26 cellular contexts compared by ENCODE assay signal in the genomic region with DNA sequence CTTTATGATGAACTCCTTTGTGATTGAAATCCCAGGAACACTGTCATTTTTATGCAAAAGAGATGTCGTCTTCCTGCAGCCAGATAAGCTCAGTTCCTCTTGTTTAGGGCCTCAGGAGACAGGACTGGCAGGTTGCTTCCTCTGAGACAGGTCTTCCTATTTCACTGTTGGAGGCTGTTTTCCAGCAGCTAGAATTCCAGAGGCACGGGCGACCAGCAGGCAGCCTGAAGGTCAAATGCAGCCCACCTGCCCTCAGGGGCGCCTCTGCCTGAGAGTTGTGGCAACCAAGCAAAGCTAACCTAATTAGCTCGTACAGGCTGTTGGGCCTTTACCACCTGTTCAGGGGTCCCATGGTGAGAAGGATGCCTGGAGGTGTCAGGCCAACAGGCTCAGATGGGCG. TPM values are rescaled to one million over a fixed set of nuclear protein-coding genes. Genes with fewer than 3 reads are reported as not detected.
A peak's percentile ranks its signal among the peaks of the same experiment; 100 is the strongest.
DNase-seq lines count a peak whose midpoint lies in the region; FAIRE-seq and TF ChIP-seq lines count a peak whose summit lies in the region.
"Had no signal": no experiment of that assay in that cellular context is flagged by ENCODE, and none has a peak within 500 bp of the region (broad histone marks: within the 10 kb centered on the region; RNA-seq: fewer than 3 reads in every experiment).

No MANE protein-coding gene starts in this region.

- H2BK5ac ChIP-seq in H9 (ENCODE audit: insufficient read length, low read length) (no peak overlapping the region), H1 (ENCODE audit: low read depth, low read length) (no peak overlapping the region)

- no peaks in the 10 kb centered on the region for H3K9me3 Mint-ChIP-seq in H9
- H3K9me3 Mint-ChIP-seq: CD8-positive, alpha-beta memory T cell had no signal

- H3K9me2 ChIP-seq in neural cell (ENCODE audit: insufficient read depth, low read length): no peaks in the 10 kb centered on the region

- no peaks in the 10 kb centered on the region for H3K36me3 ChIP-seq in H1 (ENCODE audit: control insufficient read depth in 2 of 4, insufficient read depth in 4 of 4, low read length in 3 of 4)
- no peaks in the 10 kb centered on the region for H3K36me3 ChIP-seq in neural cell (ENCODE audit: insufficient read depth, low read length)
- H3K36me3 ChIP-seq: SJCRH30 had no signal

- no peak overlapping the region for H3K4me3 ChIP-seq in H1 (ENCODE audit: extremely low read depth in 1 of 4, insufficient read depth in 2 of 4, low read depth in 3 of 4, low read length in 4 of 4)
- H3K4me3 ChIP-seq in neural cell (ENCODE audit: low read length): peak overlapping the region; percentile 31
- H3K4me3 ChIP-seq: SJCRH30 had no signal

- H3K4me2 ChIP-seq in H9 (ENCODE audit: insufficient read depth, insufficient read length, low read length) (no peak overlapping the region), H1 (ENCODE audit: insufficient read depth in 1 of 2, low read depth in 2 of 2, low read length in 2 of 2) (peak overlapping the region; percentile 23 to 49; a peak in 3 of 4 replicates), neural cell (ENCODE audit: low read length) (no peak overlapping the region)

- no peak overlapping the region for H3K4ac ChIP-seq in H9 (ENCODE audit: low read depth, low read length)
- no peak overlapping the region for H3K4ac ChIP-seq in H1 (replicated peaks; ENCODE audit: insufficient read length, low read depth, low read length)

- H4K5ac ChIP-seq in H9 (ENCODE audit: insufficient read length, low read depth, low read length): no peak overlapping the region
- H4K5ac ChIP-seq in H1 (ENCODE audit: insufficient read length, low read depth, low read length): no peak overlapping the region

- H3K23me2 ChIP-seq in H9 (ENCODE audit: insufficient read length, low read depth, low read length, poor library complexity, severe bottlenecking) (no peaks in the 10 kb centered on the region), H1 (ENCODE audit: low read depth, low read length) (no peaks in the 10 kb centered on the region)

- H2BK15ac ChIP-seq in H9 (ENCODE audit: low read depth, low read length) (no peak overlapping the region), H1 (ENCODE audit: low read length) (no peak overlapping the region)

- peaks cover 31 to 32% of the 10 kb centered on the region in 2 experiments for H3K4me1 Mint-ChIP-seq in H9
- H3K4me1 Mint-ChIP-seq: CD8-positive, alpha-beta memory T cell had no signal

- H2AK5ac ChIP-seq in H9 (ENCODE audit: insufficient read length, low read length): no peak overlapping the region
- no peak overlapping the region for H2AK5ac ChIP-seq in H1 (ENCODE audit: low read depth, low read length)

- DNase-seq in NCI-H345 treated with DMSO at 0.1 percent for 48 hours (lab: John Stamatoyannopoulos, UW; ENCODE audit: unreplicated experiment) (peak; percentile 38), NCI-H345 (lab: John Stamatoyannopoulos, UW) (no peak), H9 (peak; percentile 64), H1 (ENCODE audit: low read depth in 1 of 2, low spot score in 2 of 2) (peak in 1 of 2 experiments; percentile 56), GM19240 (ENCODE audit: insufficient read length, low spot score) (no peak), NCI-H526 treated with DMSO at 0.1 percent for 48 hours (lab: John Stamatoyannopoulos, UW) (no peak)
- DNase-seq: CD8-positive, alpha-beta memory T cell; DMS53; GF-D8; HCEC 1CT; KG1; NCI-H1105; NCI-H187; NCI-H2107; OCI-M1; SJCRH30; T-helper 1 cell had no signal

- H3K23ac ChIP-seq in H9 (ENCODE audit: insufficient read length, low read depth, low read length) (no peak overlapping the region), H1 (ENCODE audit: insufficient read length) (no peak overlapping the region)

- CTCF ChIA-PET in H1 (lab: Charles Lee; ENCODE audit: partially characterized antibody): interaction anchor here (0.9 to 2.8 kb wide), 6 partner anchors 9 to 225 kb away, joined by 3 to 16 read pairs (median 6); no protein-coding TSS in a partner anchor

- no peak overlapping the region for H2BK12ac ChIP-seq in H9 (ENCODE audit: insufficient read length, low read depth, low read length)
- H2BK12ac ChIP-seq in H1 (ENCODE audit: low read depth, low read length): peak overlapping the region; percentile 12; the same call in 1 of the 2 replicates

- peak; percentile 28 for FAIRE-seq in H1 (lab: Jason Lieb, UNC)
- FAIRE-seq: A204.1, D721Med, GM19239, RCC 7860 had no signal

- H3K4me3 Mint-ChIP-seq in H9: peak overlapping the region in 1 of 2 experiments; percentile 42; a peak in 3 of 5 replicates
- H3K4me3 Mint-ChIP-seq: CD8-positive, alpha-beta memory T cell had no signal

- H3K4me1 ChIP-seq in H9 (ENCODE audit: insufficient read depth, low read length): peaks cover 12% of the 10 kb centered on the region; the same call in 1 of the 2 replicates
- H3K4me1 ChIP-seq in H1 (replicated peaks in 1 of 4; ENCODE audit: control insufficient read depth in 3 of 4, insufficient read depth in 4 of 4, low read length in 3 of 4): peaks cover 1 to 13% (median 10%) of the 10 kb centered on the region in 4 experiments; a peak in 5 of 7 replicates
- H3K4me1 ChIP-seq: SJCRH30 had no signal

- H3K27me3 Mint-ChIP-seq in H9 (ENCODE audit: low read depth): peaks cover 12% of the 10 kb centered on the region; the same call in 1 of the 2 replicates

- no peak overlapping the region; a peak in 1 of 7 replicates for H3K27ac Mint-ChIP-seq in H9
- H3K27ac Mint-ChIP-seq: CD8-positive, alpha-beta memory T cell had no signal

- POLR2A ChIA-PET in H1 (lab: Charles Lee; ENCODE audit: partially characterized antibody): interaction anchor here (1.2 kb wide), 1 partner anchor 12 kb away, joined by 3 read pairs; no protein-coding TSS in a partner anchor

- H3K9me3 ChIP-seq in H9 (ENCODE audit: control insufficient read depth, low read depth, low read length) (no peaks in the 10 kb centered on the region), H1 (ENCODE audit: insufficient read depth in 2 of 2, low read depth in 1 of 2, low read length in 1 of 2) (no peaks in the 10 kb centered on the region), neural cell (ENCODE audit: low read length) (no peaks in the 10 kb centered on the region)
- H3K9me3 ChIP-seq: SJCRH30 had no signal

- H3K79me2 ChIP-seq in H9 (ENCODE audit: insufficient read depth, low read length) (no peaks in the 10 kb centered on the region), H1 (ENCODE audit: control insufficient read depth in 1 of 2, insufficient read depth in 2 of 2, low read length in 2 of 2) (no peaks in the 10 kb centered on the region), neural cell (replicated peaks; ENCODE audit: insufficient read depth, low read length) (no peaks in the 10 kb centered on the region)

- H4K20me1 ChIP-seq in H9 (ENCODE audit: control insufficient read depth, insufficient read depth, insufficient read length) (no peaks in the 10 kb centered on the region), H1 (replicated peaks in 1 of 2; ENCODE audit: control insufficient read depth in 1 of 2, insufficient read depth in 2 of 2, low read length in 2 of 2) (no peaks in the 10 kb centered on the region), neural cell (ENCODE audit: insufficient read depth) (no peaks in the 10 kb centered on the region)

- H2AFZ ChIP-seq in H9 (ENCODE audit: low read length) (no peak overlapping the region), H1 (ENCODE audit: low read length) (no peak overlapping the region), neural cell (ENCODE audit: low read depth, low read length) (no peak overlapping the region)

- H3K36me3 Mint-ChIP-seq in H9 (ENCODE audit: insufficient read depth in 1 of 3, low read depth in 3 of 3): no peaks in the 10 kb centered on the region
- H3K36me3 Mint-ChIP-seq: CD8-positive, alpha-beta memory T cell had no signal

- TF ChIP-seq RAD21 in H1 (IDR thresholded peaks at IDR 0.05 in 1 of 2, conservative IDR thresholded peaks at IDR 0.05 in 1 of 2; ENCODE audit: low read depth in 2 of 2, low read length in 2 of 2) (no peak), neural cell (conservative IDR thresholded peaks at IDR 0.05) (no peak)

- H3K27ac ChIP-seq in H9 (ENCODE audit: insufficient read length, low read depth, low read length): no peak overlapping the region
- H3K27ac ChIP-seq in H1 (ENCODE audit: low read depth, low read length): no peak overlapping the region
- no peak overlapping the region for H3K27ac ChIP-seq in neural cell (ENCODE audit: low read length)
- H3K27ac ChIP-seq: C4-2B, HL-60, SJCRH30 had no signal

- no peak overlapping the region for H2BK20ac ChIP-seq in H9 (ENCODE audit: low read depth, low read length, poor library complexity, severe bottlenecking)
- no peak overlapping the region for H2BK20ac ChIP-seq in H1 (ENCODE audit: low read length)

- no peak overlapping the region for H3K56ac ChIP-seq in H9 (ENCODE audit: insufficient read length, low read depth, low read length)
- H3K56ac ChIP-seq in H1 (replicated peaks; ENCODE audit: insufficient read length, low read depth, low read length): no peak overlapping the region

- H3K27me3 ChIP-seq in H9 (ENCODE audit: insufficient read depth, low read length) (no peaks in the 10 kb centered on the region), H1 (replicated peaks in 1 of 4; ENCODE audit: control insufficient read depth in 3 of 4, extremely low read depth in 1 of 4, insufficient read depth in 3 of 4, low read length in 3 of 4) (no peaks in the 10 kb centered on the region), neural cell (ENCODE audit: insufficient read depth, low read depth, low read length) (no peaks in the 10 kb centered on the region)
- H3K27me3 ChIP-seq: SJCRH30 had no signal

- H3K79me1 ChIP-seq in H9 (ENCODE audit: insufficient read depth, low read depth, low read length, poor library complexity, severe bottlenecking): no peaks in the 10 kb centered on the region
- H3K79me1 ChIP-seq in H1 (ENCODE audit: low read depth, low read length): no peaks in the 10 kb centered on the region

- TF ChIP-seq CTCF in H9 (conservative IDR thresholded peaks at IDR 0.05): no peak
- TF ChIP-seq CTCF in H1 (IDR thresholded peaks at IDR 0.05; ENCODE audit: control extremely low read depth in 1 of 3, insufficient read depth in 1 of 3, low read depth in 1 of 3, low read length in 3 of 3): no peak
- TF ChIP-seq CTCF in neural cell (IDR thresholded peaks at IDR 0.05; ENCODE audit: poor library complexity, severe bottlenecking): no peak

- H3K18ac ChIP-seq in H9 (ENCODE audit: insufficient read length, low read depth, low read length) (no peak overlapping the region), H1 (ENCODE audit: extremely low read depth, low read length) (no peak overlapping the region)

- no peaks in the 10 kb centered on the region for H3F3A ChIP-seq in neural cell (ENCODE audit: insufficient read depth, low read length, poor library complexity, severe bottlenecking)

- WGBS in H9 (ENCODE audit: extremely low coverage, insufficient read length, low lambda C conversion rate): no CpG with 5 or more reads among the region's 6 CpGs
- WGBS in H1 (ENCODE audit: extremely low coverage in 1 of 2, insufficient coverage in 1 of 2, insufficient read length in 1 of 2, insufficient replicate concordance in 2 of 2, low coverage in 1 of 2, low lambda C conversion rate in 2 of 2, missing lambda C conversion rate in 1 of 2), 2 experiments: 26% methylated on average over 6 of the region's 6 CpGs; no CpG with 5 or more reads in 1 of the 2 experiments

- H3K9ac ChIP-seq in H9 (ENCODE audit: extremely low read depth, insufficient read length, low read length) (no peak overlapping the region), H1 (replicated peaks in 1 of 4; ENCODE audit: extremely low read depth in 1 of 4, low read depth in 3 of 4, low read length in 3 of 4) (no peak overlapping the region), neural cell (ENCODE audit: low read length) (no peak overlapping the region)

- H4K8ac ChIP-seq in H9 (replicated peaks; ENCODE audit: insufficient read length, low read depth, low read length): no peak overlapping the region
- H4K8ac ChIP-seq in H1 (ENCODE audit: extremely low read depth, insufficient read depth, low read length): no peak overlapping the region

- no peak overlapping the region for H3T11ph ChIP-seq in H9 (ENCODE audit: low read length)

- H4K91ac ChIP-seq in H9 (ENCODE audit: insufficient read length, low read depth, low read length) (no peak overlapping the region), H1 (replicated peaks; ENCODE audit: insufficient read length, low read length) (no peak overlapping the region)

- H3K14ac ChIP-seq in H9 (ENCODE audit: insufficient read depth, low read length) (0 out of 2 replicates have a peak overlapping the region, but pooled peaks have one; percentile 31), H1 (ENCODE audit: insufficient read length) (no peak overlapping the region)

- TF ChIP-seq POLR2A in H1 (IDR thresholded peaks at IDR 0.05; ENCODE audit: control extremely low read depth in 1 of 2, low read depth in 2 of 2, low read length in 2 of 2): no peak

- no peak for TF ChIP-seq EP300 in H1 (IDR thresholded peaks at IDR 0.05; ENCODE audit: borderline replicate concordance in 1 of 2, low read depth in 2 of 2, low read length in 2 of 2)
- TF ChIP-seq EP300 in neural cell (conservative IDR thresholded peaks at IDR 0.05; ENCODE audit: poor library complexity, severe bottlenecking): no peak

- H2BK120ac ChIP-seq in H9 (ENCODE audit: low read depth, low read length, poor library complexity, severe bottlenecking) (no peak overlapping the region), H1 (replicated peaks; ENCODE audit: low read depth, low read length) (no peak overlapping the region)

RNA-seq across cellular contexts. Expression of a gene that starts 22.3 kb away (rescaled TPM):
- not detected in 2 replicates for total RNA-seq in H9 (2021)
- total RNA-seq in H1 (2021; fragmentation: NEBNext Ultra II Directional; extraction: Animal tissue kit (Norgen Biotek cat#: 25700)): not detected in 2 replicates
- polyA plus RNA-seq in H1 (2011; rRNA removed) (not detected in 2 replicates), neural cell (not detected in 2 replicates)
- polyA plus RNA-seq in H1 (2011; cell fraction: cytosol; rRNA removed): not detected
- polyA plus RNA-seq in H1 (2011; cell fraction: nucleus; rRNA removed): 0.01 TPM
- polyA plus RNA-seq in H1 (2012, experiment 1 of 2): not detected in 4 replicates
- polyA plus RNA-seq in H1 (2012, experiment 2 of 2): not detected
- 0.02 TPM for polyA plus RNA-seq in H1 (2013, experiment 1 of 2)
- 0.02 TPM for polyA plus RNA-seq in H1 (2013, experiment 2 of 2)
- not detected in 2 replicates for polyA minus RNA-seq in H1 (2011; rRNA and poly(A)+ RNA removed)
- polyA minus RNA-seq in H1 (2011; cell fraction: cytosol; rRNA and poly(A)+ RNA removed): not detected
- not detected for polyA minus RNA-seq in H1 (2011; cell fraction: nucleus; rRNA and poly(A)+ RNA removed)
- polyA minus RNA-seq in neural cell: not detected in 2 replicates
- total RNA-seq: CD8-positive, alpha-beta memory T cell; HT-29; NCI-H460; SJCRH30 had no signal
- polyA plus RNA-seq: CD8-positive, alpha-beta memory T cell had no signal

RNA-seq across cellular contexts. Expression of a gene that starts 47.7 kb away (rescaled TPM):
- total RNA-seq in H9 (2021): 0.09 and 0.22 TPM in 2 replicates
- not detected in 2 replicates for total RNA-seq in H1 (2021; fragmentation: NEBNext Ultra II Directional; extraction: Animal tissue kit (Norgen Biotek cat#: 25700))
- polyA plus RNA-seq in H1 (2011; rRNA removed) (0.06 and 0.21 TPM in 2 replicates), neural cell (48.0 and 70.4 TPM in 2 replicates)
- 0.17 TPM for polyA plus RNA-seq in H1 (2011; cell fraction: cytosol; rRNA removed)
- 0.54 TPM for polyA plus RNA-seq in H1 (2011; cell fraction: nucleus; rRNA removed)
- polyA plus RNA-seq in H1 (2012, experiment 1 of 2): 0.11 to 0.32 TPM (median 0.15 TPM) in 4 replicates
- polyA plus RNA-seq in H1 (2012, experiment 2 of 2): not detected
- 0.22 TPM for polyA plus RNA-seq in H1 (2013, experiment 1 of 2)
- 0.22 TPM for polyA plus RNA-seq in H1 (2013, experiment 2 of 2)
- 0.35 and 1.9 TPM in 2 replicates for polyA minus RNA-seq in H1 (2011; rRNA and poly(A)+ RNA removed)
- not detected for polyA minus RNA-seq in H1 (2011; cell fraction: cytosol; rRNA and poly(A)+ RNA removed)
- 2.4 TPM for polyA minus RNA-seq in H1 (2011; cell fraction: nucleus; rRNA and poly(A)+ RNA removed)
- 128 and 131 TPM in 2 replicates for polyA minus RNA-seq in neural cell
- total RNA-seq: CD8-positive, alpha-beta memory T cell; HT-29; NCI-H460 had no signal
- polyA plus RNA-seq: CD8-positive, alpha-beta memory T cell had no signal

Comparison
In these comparisons a context has a peak if more than half of its experiments do, and no peak if none do; other contexts are left out.
1. DNase-seq: peak in NCI-H345 treated with DMSO at 0.1 percent for 48 hours (single experiment) and H9 (single experiment); none in NCI-H345 (single experiment), GM19240 (single experiment) and NCI-H526 treated with DMSO at 0.1 percent for 48 hours (single experiment).
2. H3K4me2 ChIP-seq: peak in H1 (2 of 2); none in H9 (single experiment) and neural cell (single experiment).